8 cellular contexts compared by ENCODE assay signal in genomic region chr2:74003494-74004211, GRCh38. TPM values are rescaled to one million over a fixed set of nuclear protein-coding genes. Genes with fewer than 3 reads are reported as not detected.
A peak's percentile ranks its signal among the peaks of the same experiment; 100 is the strongest.
DNase-seq lines count a peak whose midpoint lies in the region; ATAC-seq and TF ChIP-seq lines count a peak whose summit lies in the region.

No MANE protein-coding gene starts in this region.

- intact Hi-C loops in lower leg skin (cut with DNase I; ENCODE audit: low total_unique reads) = no loop called here

- ATAC-seq in GM21515 (IDR thresholded peaks at IDR 0.05; ENCODE audit: unreplicated experiment) = no peak
- no peak for ATAC-seq in HG02588 (IDR thresholded peaks at IDR 0.05; ENCODE audit: unreplicated experiment)

- H3K27ac ChIP-seq in HEK293 (ENCODE audit: extremely low read depth, low read depth, low read length) = no peak overlapping the region

- TF ChIP-seq POLR2A in lower leg skin (IDR thresholded peaks at IDR 0.05) = no peak

- POLR2A ChIA-PET in HEK293 (lab: Yijun Ruan, JAX) = interaction anchor here (0.6 to 2.3 kb wide), 5 partner anchors 11 to 318 kb away, joined by 3 to 10 read pairs (median 7); no protein-coding TSS in a partner anchor

- H3K27ac Mint-ChIP-seq in brain = peak overlapping the region; percentile 91 to 99 (median 93)

- no peaks in the 10 kb centered on the region for H3K9me3 Mint-ChIP-seq in brain

- H3K4me3 ChIP-seq in AG09309 (ENCODE audit: control insufficient read depth, low read depth, low read length) = peak overlapping the region; percentile 42
- peak overlapping the region; percentile 56; the same call in 1 of the 2 replicates for H3K4me3 ChIP-seq in HEK293 (ENCODE audit: low read depth, low read length)
- H3K4me3 ChIP-seq in lower leg skin (ENCODE audit: low read depth, poor library complexity, severe bottlenecking) = no peak overlapping the region

- DNase-seq in AG09309 (ENCODE audit: low read depth) = peak; percentile 48
- DNase-seq in mesenteric fat pad (ENCODE audit: low spot score) = peak; percentile 73
- no peak for DNase-seq in lower leg skin (ENCODE audit: low spot score in 2 of 2)
- no peak for DNase-seq in NCI-H2081 (lab: John Stamatoyannopoulos, UW)

- peaks cover 43% of the 10 kb centered on the region for H3K4me1 ChIP-seq in HEK293 (ENCODE audit: control insufficient read depth, insufficient read depth, low read length)

- no peak for TF ChIP-seq CTCF in AG09309 (IDR thresholded peaks at IDR 0.05; ENCODE audit: control insufficient read depth, insufficient read depth, low read depth, low read length, missing control alignments)
- no peak for TF ChIP-seq CTCF in HEK293 (tag by site-specific recombination; IDR thresholded peaks at IDR 0.05)
- TF ChIP-seq CTCF in brain (conservative IDR thresholded peaks at IDR 0.05) = no peak
- no peak for TF ChIP-seq CTCF in lower leg skin (IDR thresholded peaks at IDR 0.05)

- H3K36me3 ChIP-seq in HEK293 (ENCODE audit: control insufficient read depth in 2 of 2, insufficient read depth in 1 of 2, low read length in 2 of 2) = peaks cover 0 to 8% of the 10 kb centered on the region in 2 experiments; a peak in 1 of 3 replicates

- H3K36me3 Mint-ChIP-seq in brain = peaks cover 4% of the 10 kb centered on the region

- peak overlapping the region; percentile 89 to 97 (median 94) for H3K4me3 Mint-ChIP-seq in brain

- H3K27me3 Mint-ChIP-seq in brain = peaks cover 11% of the 10 kb centered on the region

- CTCF ChIA-PET in HEK293 (lab: Yijun Ruan, JAX) = interaction anchor here (0.6 to 1.4 kb wide), 2 partner anchors 13 to 15 kb away, joined by 4 to 5 read pairs; no protein-coding TSS in a partner anchor

- no peaks in the 10 kb centered on the region for H3K9me3 ChIP-seq in HEK293 (ENCODE audit: control insufficient read depth, insufficient read depth, low read depth, low read length)

- peaks cover 94% of the 10 kb centered on the region for H3K4me1 Mint-ChIP-seq in brain

- 50 to 57% methylated on average over 16 of the region's 16 CpGs for WGBS in lower leg skin, 2 donors

TF ChIP-seq in HEK293, 187 proteins besides CTCF, POLR2A, EP300 and RAD21:
- TF ChIP-seq ZNF610 (tag by site-specific recombination; IDR thresholded peaks at IDR 0.05; ENCODE audit: borderline replicate concordance) = no peak
- TF ChIP-seq ZNF391 (tag by site-specific recombination; IDR thresholded peaks at IDR 0.05; ENCODE audit: borderline replicate concordance, low read depth) = no peak
- no peak for TF ChIP-seq ZNF239 (tag by site-specific recombination; IDR thresholded peaks at IDR 0.05)
- TF ChIP-seq PATZ1 (tag by site-specific recombination; IDR thresholded peaks at IDR 0.05) = 0 out of 2 replicates have a peak, but pooled peaks have one; percentile 12
- TF ChIP-seq ZNF121 (tag by site-specific recombination; IDR thresholded peaks at IDR 0.05) = no peak

RNA-seq across cellular contexts. Expression of gene TET3, which starts 18.9 kb away (rescaled TPM):
- polyA plus RNA-seq in brain (ENCODE audit: insufficient read depth, low read depth, low replicate concordance) = 9.4 TPM
- 12.0 TPM for total RNA-seq in mesenteric fat pad
- total RNA-seq in lower leg skin = 10 to 100 TPM; 52.8 to 54.8 (median 54.1) TPM

Comparison
In these comparisons a context has a peak if more than half of its experiments do, and no peak if none do; other contexts are left out.
1. DNase-seq: peak in AG09309 (single experiment) and mesenteric fat pad (single experiment); none in lower leg skin (0 of 2) and NCI-H2081 (0 of 2).